Comparison of ENCODE assay signal across 1 cellular context in genomic region chr3:32708672-32709283, GRCh38.
TF ChIP-seq lines count a peak whose summit lies in the region.

No MANE protein-coding gene starts in this region.

TF ChIP-seq in K562, 482 proteins besides CTCF, POLR2A, EP300 and RAD21 (continued from another document and continues in another):
- TF ChIP-seq ETV6 (IDR thresholded peaks at IDR 0.05; ENCODE audit: borderline replicate concordance in 1 of 2, low read depth in 2 of 2, low read length in 1 of 2) (no peak; a peak in 1 of 4 replicates), ETV6 (CRISPR knock-in tag; IDR thresholded peaks at IDR 0.05; ENCODE audit: borderline replicate concordance) (no peak), GATA2 (CRISPR knock-in tag; IDR thresholded peaks at IDR 0.05) (no peak), THRB (CRISPR knock-in tag; conservative IDR thresholded peaks at IDR 0.05) (no peak), HDAC8 (tag; IDR thresholded peaks at IDR 0.05) (no peak), TSHZ1 (CRISPR knock-in tag; IDR thresholded peaks at IDR 0.05) (no peak), ZFP36 (IDR thresholded peaks at IDR 0.05; ENCODE audit: low read depth, low read length, partially characterized antibody) (no peak), MBD1 (CRISPR knock-in tag; IDR thresholded peaks at IDR 0.05) (no peak), MIER1 (IDR thresholded peaks at IDR 0.05; ENCODE audit: low read depth) (no peak), ZNF354B (CRISPR knock-in tag; IDR thresholded peaks at IDR 0.05) (no peak), ZSCAN29 (IDR thresholded peaks at IDR 0.05) (no peak), CBX2 (IDR thresholded peaks at IDR 0.05; ENCODE audit: insufficient read depth, low read length, poor library complexity, severe bottlenecking) (no peak), CBX3 (IDR thresholded peaks at IDR 0.05; ENCODE audit: borderline replicate concordance in 1 of 2, low read length in 2 of 2) (no peak), ZNF583 (CRISPR knock-in tag; IDR thresholded peaks at IDR 0.05) (no peak), ZNF655 (CRISPR knock-in tag; IDR thresholded peaks at IDR 0.05) (no peak), USF2 (CRISPR knock-in tag; IDR thresholded peaks at IDR 0.05) (no peak), RB1 (IDR thresholded peaks at IDR 0.05; ENCODE audit: low read depth) (no peak), SMAD1 (IDR thresholded peaks at IDR 0.05; ENCODE audit: low read depth, low read length, partially characterized antibody) (no peak), POLR2G (IDR thresholded peaks at IDR 0.05; ENCODE audit: low read depth, low read length) (no peak), ZNF766 (CRISPR knock-in tag; conservative IDR thresholded peaks at IDR 0.05) (0 out of 2 replicates have a peak, but pooled peaks have one; percentile 8), ZNF511 (CRISPR knock-in tag; IDR thresholded peaks at IDR 0.05) (no peak), MYNN (IDR thresholded peaks at IDR 0.05) (no peak; the same call in 1 of the 2 replicates), MYNN (CRISPR knock-in tag; IDR thresholded peaks at IDR 0.05) (no peak), ZBTB8A (IDR thresholded peaks at IDR 0.05; ENCODE audit: partially characterized antibody) (no peak), ZNF263 (CRISPR knock-in tag; IDR thresholded peaks at IDR 0.05; ENCODE audit: borderline replicate concordance) (no peak), SUPT5H (IDR thresholded peaks at IDR 0.05) (no peak), CREBBP (IDR thresholded peaks at IDR 0.05; ENCODE audit: low read depth, low read length) (no peak), MAFG (tag; conservative IDR thresholded peaks at IDR 0.05) (peak; percentile 14; the same call in 1 of the 2 replicates), ZBTB43 (CRISPR knock-in tag; IDR thresholded peaks at IDR 0.05) (no peak), SNRNP70 (optimal IDR thresholded peaks at IDR 0.05; ENCODE audit: low read depth, low read length) (no peak), TRIM24 (IDR thresholded peaks at IDR 0.05) (peak; percentile 87 to 89; a peak in 3 of 4 replicates), PCBP2 (IDR thresholded peaks at IDR 0.05; ENCODE audit: low read depth, low read length, poor library complexity, severe bottlenecking) (no peak), RBM14 (IDR thresholded peaks at IDR 0.05; ENCODE audit: borderline replicate concordance, insufficient read depth, low read depth, low read length) (no peak), ZBTB5 (IDR thresholded peaks at IDR 0.05) (no peak), NBN (IDR thresholded peaks at IDR 0.05; ENCODE audit: low read depth) (0 out of 2 replicates have a peak, but pooled peaks have one; percentile 34), SMAD3 (CRISPR knock-in tag; conservative IDR thresholded peaks at IDR 0.05) (no peak), ILF3 (IDR thresholded peaks at IDR 0.05; ENCODE audit: borderline replicate concordance) (no peak), NEUROD1 (IDR thresholded peaks at IDR 0.05; ENCODE audit: borderline replicate concordance, low read depth, low read length, partially characterized antibody) (no peak), PYGO2 (tag; IDR thresholded peaks at IDR 0.05) (no peak), KAT8 (IDR thresholded peaks at IDR 0.05; ENCODE audit: low read depth) (no peak), ZNF785 (CRISPR knock-in tag; IDR thresholded peaks at IDR 0.05) (no peak), HMGN3 (IDR thresholded peaks at IDR 0.05; ENCODE audit: borderline replicate concordance, extremely low read depth, insufficient read length, low read depth, low read length) (peak; percentile 76), RBM34 (IDR thresholded peaks at IDR 0.05; ENCODE audit: borderline replicate concordance, insufficient read depth, low read length) (no peak), ZNF143 (CRISPR knock-in tag; IDR thresholded peaks at IDR 0.05) (no peak), FOXA3 (CRISPR knock-in tag; conservative IDR thresholded peaks at IDR 0.05 in 1 of 2, IDR thresholded peaks at IDR 0.05 in 1 of 2) (peak in 1 of 2 experiments; percentile 27; a peak in 1 of 4 replicates), ARNT (IDR thresholded peaks at IDR 0.05) (0 out of 4 replicates have a peak, but pooled peaks have one; percentile 41 to 58), RFX5 (IDR thresholded peaks at IDR 0.05; ENCODE audit: low read depth, low read length) (no peak), BCL6 (CRISPR knock-in tag; IDR thresholded peaks at IDR 0.05) (no peak), PCBP1 (IDR thresholded peaks at IDR 0.05; ENCODE audit: low read depth, low read length, poor library complexity, severe bottlenecking) (no peak), ZFP91 (CRISPR knock-in tag; IDR thresholded peaks at IDR 0.05) (no peak), GTF2F1 (IDR thresholded peaks at IDR 0.05; ENCODE audit: low read depth, low read length) (no peak), ZNF79 (CRISPR knock-in tag; IDR thresholded peaks at IDR 0.05; ENCODE audit: low read depth) (no peak), ZNF695 (CRISPR knock-in tag; IDR thresholded peaks at IDR 0.05) (no peak), KLF1 (tag; IDR thresholded peaks at IDR 0.05) (no peak), RBFOX2 (IDR thresholded peaks at IDR 0.05; ENCODE audit: low read depth, low read length) (no peak), ZNF589 (CRISPR knock-in tag; IDR thresholded peaks at IDR 0.05; ENCODE audit: low read depth) (no peak), SMARCA5 (IDR thresholded peaks at IDR 0.05) (no peak), OTX1 (CRISPR knock-in tag; IDR thresholded peaks at IDR 0.05) (no peak), NR4A1 (CRISPR knock-in tag; IDR thresholded peaks at IDR 0.05) (no peak), NR4A1 (tag; IDR thresholded peaks at IDR 0.05) (no peak), TCFL5 (CRISPR knock-in tag; conservative IDR thresholded peaks at IDR 0.05) (no peak), BRCA1 (IDR thresholded peaks at IDR 0.05) (no peak), BRCA1 (CRISPR knock-in tag; IDR thresholded peaks at IDR 0.05) (no peak)
